In the genomic region with DNA sequence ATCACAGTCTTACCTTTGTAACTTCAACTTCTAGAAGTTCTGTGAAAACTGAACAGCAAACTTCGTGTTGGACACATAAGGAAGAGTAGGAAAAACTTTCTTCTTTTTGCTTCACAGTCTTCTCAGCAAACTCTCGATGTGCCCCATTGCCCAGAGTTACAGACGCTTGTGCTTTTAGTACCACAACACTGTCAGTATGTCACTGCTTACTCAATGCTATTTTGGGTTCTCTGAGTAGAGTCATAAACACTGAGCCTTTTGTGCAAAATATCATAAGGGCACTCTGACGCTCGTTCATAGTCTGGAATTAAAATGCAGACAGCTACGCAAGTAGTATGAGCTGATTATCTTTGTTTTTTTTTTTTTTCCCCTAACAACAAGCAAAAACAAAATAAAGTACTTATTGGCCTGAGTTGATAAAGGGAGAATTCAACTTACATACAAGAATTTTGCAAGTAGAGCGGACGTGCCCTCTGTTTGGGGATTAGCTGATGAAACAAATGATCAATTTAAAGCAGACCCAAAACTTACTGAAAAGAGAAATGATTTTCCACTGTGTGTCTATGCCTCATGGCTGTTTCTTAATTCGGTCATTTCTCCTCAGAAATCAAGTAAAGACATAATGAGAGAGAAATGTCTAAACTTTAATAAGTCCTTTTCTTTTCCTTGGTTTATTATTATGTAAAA, we compare ENCODE assay signal across 21 cellular contexts. TPM values are rescaled to one million over a fixed set of nuclear protein-coding genes. Genes with fewer than 3 reads are reported as not detected.
A peak's percentile ranks its signal among the peaks of the same experiment; 100 is the strongest.
DNase-seq lines count a peak whose midpoint lies in the region; ATAC-seq and TF ChIP-seq lines count a peak whose summit lies in the region.
"Had no signal": no experiment of that assay in that cellular context is flagged by ENCODE, and none has a peak within 500 bp of the region (broad histone marks: within the 10 kb centered on the region; RNA-seq: fewer than 3 reads in every experiment).

A gene with protein sequence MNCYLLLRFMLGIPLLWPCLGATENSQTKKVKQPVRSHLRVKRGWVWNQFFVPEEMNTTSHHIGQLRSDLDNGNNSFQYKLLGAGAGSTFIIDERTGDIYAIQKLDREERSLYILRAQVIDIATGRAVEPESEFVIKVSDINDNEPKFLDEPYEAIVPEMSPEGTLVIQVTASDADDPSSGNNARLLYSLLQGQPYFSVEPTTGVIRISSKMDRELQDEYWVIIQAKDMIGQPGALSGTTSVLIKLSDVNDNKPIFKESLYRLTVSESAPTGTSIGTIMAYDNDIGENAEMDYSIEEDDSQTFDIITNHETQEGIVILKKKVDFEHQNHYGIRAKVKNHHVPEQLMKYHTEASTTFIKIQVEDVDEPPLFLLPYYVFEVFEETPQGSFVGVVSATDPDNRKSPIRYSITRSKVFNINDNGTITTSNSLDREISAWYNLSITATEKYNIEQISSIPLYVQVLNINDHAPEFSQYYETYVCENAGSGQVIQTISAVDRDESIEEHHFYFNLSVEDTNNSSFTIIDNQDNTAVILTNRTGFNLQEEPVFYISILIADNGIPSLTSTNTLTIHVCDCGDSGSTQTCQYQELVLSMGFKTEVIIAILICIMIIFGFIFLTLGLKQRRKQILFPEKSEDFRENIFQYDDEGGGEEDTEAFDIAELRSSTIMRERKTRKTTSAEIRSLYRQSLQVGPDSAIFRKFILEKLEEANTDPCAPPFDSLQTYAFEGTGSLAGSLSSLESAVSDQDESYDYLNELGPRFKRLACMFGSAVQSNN (minus strand): TSS at position 150 of the 687 bp plus-strand sequence. CDS start 31,886 bp downstream, outside the sequence.

- 0 out of 2 replicates have a peak within 1 kb of the TSS, but pooled peaks have one; percentile 8 for H3K27ac Mint-ChIP-seq in GM23338
- H3K27ac Mint-ChIP-seq in activated naive CD4-positive, alpha-beta T cell treated with anti-CD3 and anti-CD28 coated beads, Interleukin-2, amount 10 ng/mL, durations not matched to agents 7 days and 5 days = no peak within 1 kb of the TSS
- H3K27ac Mint-ChIP-seq: T-helper 17 cell, WTC11 had no signal

- H3K4me1 ChIP-seq in GM23338 (ENCODE audit: insufficient read depth) (no peaks in the 10 kb centered on the region), OCI-LY7 (ENCODE audit: insufficient read depth, low read length, poor library complexity, severe bottlenecking) (no peaks in the 10 kb centered on the region), left lung (no peaks in the 10 kb centered on the region)
- H3K4me1 ChIP-seq: ascending aorta, uterus had no signal

- no peaks in the 10 kb centered on the region for H3K4me1 Mint-ChIP-seq in GM23338
- H3K4me1 Mint-ChIP-seq in activated naive CD4-positive, alpha-beta T cell treated with anti-CD3 and anti-CD28 coated beads, Interleukin-2, amount 10 ng/mL, durations not matched to agents 7 days and 5 days = no peaks in the 10 kb centered on the region
- H3K4me1 Mint-ChIP-seq: T-helper 17 cell, WTC11 had no signal

- intact Hi-C loops in left cardiac atrium (cut with DNase I) = no loop called here
- intact Hi-C loops in OCI-LY7 (cut with micrococcal nuclease; ENCODE audit: unreplicated experiment) = no loop called here
- intact Hi-C loops in left lung (cut with DNase I) = no loop called here

- no peaks in the 10 kb centered on the region for H3K9me3 ChIP-seq in OCI-LY7 (ENCODE audit: low read length)
- no peaks in the 10 kb centered on the region for H3K9me3 ChIP-seq in left lung
- H3K9me3 ChIP-seq: ascending aorta, MG63, uterus had no signal

- H4K20me1 ChIP-seq in GM23338 (replicated peaks; ENCODE audit: insufficient read depth) = no peaks in the 10 kb centered on the region
- no peaks in the 10 kb centered on the region for H4K20me1 ChIP-seq in OCI-LY7 (ENCODE audit: insufficient read depth, low read length)

- H3F3A ChIP-seq in GM23338 (replicated peaks; ENCODE audit: low read depth) = no peaks in the 10 kb centered on the region

- BruUV-seq in OCI-LY7 (replicated peaks; lab: Mats Ljungman, UMichigan) = no TSS peak

- ATAC-seq in GM23338 = no peak
- ATAC-seq in left cardiac atrium = peak; percentile 91 to 97
- ATAC-seq in left lung = no peak
- ATAC-seq: GM12878; stimulated activated naive CD8-positive, alpha-beta T cell treated with anti-CD3 and anti-CD28 coated beads, Interleukin-15, Interleukin-2, amounts not matched to agents 100 U/mL and 50 U/mL, for 24 hours; T-helper 17 cell; WTC11 had no signal

- no peaks in the 10 kb centered on the region for H3K27me3 ChIP-seq in GM23338 (ENCODE audit: insufficient read depth)
- H3K27me3 ChIP-seq in left lung = no peaks in the 10 kb centered on the region
- H3K27me3 ChIP-seq: ascending aorta, MG63, uterus had no signal

- H3K4me3 Mint-ChIP-seq in GM23338 = no peak within 1 kb of the TSS
- no peak within 1 kb of the TSS for H3K4me3 Mint-ChIP-seq in activated naive CD4-positive, alpha-beta T cell treated with anti-CD3 and anti-CD28 coated beads, Interleukin-2, amount 10 ng/mL, durations not matched to agents 7 days and 5 days
- H3K4me3 Mint-ChIP-seq: T-helper 17 cell, WTC11 had no signal

- H3K9me3 Mint-ChIP-seq in GM23338 = no peaks in the 10 kb centered on the region
- peaks cover 2% of the 10 kb centered on the region for H3K9me3 Mint-ChIP-seq in activated naive CD4-positive, alpha-beta T cell treated with anti-CD3 and anti-CD28 coated beads, Interleukin-2, amount 10 ng/mL, durations not matched to agents 7 days and 5 days
- H3K9me3 Mint-ChIP-seq: WTC11 had no signal

- H3K4me3 ChIP-seq in GM23338 (no peak within 1 kb of the TSS), choroid plexus epithelial cell (ENCODE audit: low read depth, low read length) (no peak within 1 kb of the TSS), OCI-LY7 (ENCODE audit: low read depth, low read length, poor library complexity, severe bottlenecking) (no peak within 1 kb of the TSS), left lung (no peak within 1 kb of the TSS)
- H3K4me3 ChIP-seq: ascending aorta, GM12878, MG63, uterus had no signal

- peaks cover 2% of the 10 kb centered on the region for H3K27me3 Mint-ChIP-seq in GM23338 (ENCODE audit: insufficient read depth, low read depth, poor library complexity)
- H3K27me3 Mint-ChIP-seq in activated naive CD4-positive, alpha-beta T cell treated with anti-CD3 and anti-CD28 coated beads, Interleukin-2, amount 10 ng/mL, durations not matched to agents 7 days and 5 days = no peaks in the 10 kb centered on the region
- H3K27me3 Mint-ChIP-seq: T-helper 17 cell had no signal

- DNase-seq in GM23338 (ENCODE audit: low spot score) = no peak
- peak; percentile 3 for DNase-seq in choroid plexus epithelial cell (ENCODE audit: low read depth)
- DNase-seq in left cardiac atrium = peak; percentile 20
- peak; percentile 3 for DNase-seq in occipital lobe (lab: John Stamatoyannopoulos, UW)
- DNase-seq in SK-N-DZ (ENCODE audit: low spot score) = no peak
- no peak for DNase-seq in OCI-LY7 (ENCODE audit: low spot score)
- DNase-seq in left lung = no peak
- DNase-seq in activated naive CD4-positive, alpha-beta T cell treated with anti-CD3 and anti-CD28 coated beads, Interleukin-2, amount 10 ng/mL, durations not matched to agents 7 days and 5 days = no peak
- DNase-seq: activated gamma-delta T cell treated with Interleukin-2 at 50 U/mL for 16 hours; effector CD4-positive, alpha-beta T cell; HCEC 1CT; mesendoderm; MG63; NCI-H187 treated with DMSO at 0.1 percent for 48 hours; NCI-H69; stimulated activated naive CD8-positive, alpha-beta T cell treated with anti-CD3 and anti-CD28 coated beads, Interleukin-15, Interleukin-2, amounts not matched to agents 100 U/mL and 50 U/mL, for 24 hours; T-helper 17 cell; uterus had no signal

- POLR2A ChIA-PET in OCI-LY7 (lab: Charles Lee) = interaction anchor here (0.6 kb wide), 1 partner anchor 24 kb away, joined by 5 read pairs; no protein-coding TSS in a partner anchor

- no peaks in the 10 kb centered on the region for H3K36me3 Mint-ChIP-seq in GM23338 (ENCODE audit: low read depth)
- H3K36me3 Mint-ChIP-seq in activated naive CD4-positive, alpha-beta T cell treated with anti-CD3 and anti-CD28 coated beads, Interleukin-2, amount 10 ng/mL, durations not matched to agents 7 days and 5 days = no peaks in the 10 kb centered on the region
- H3K36me3 Mint-ChIP-seq: WTC11 had no signal

- H3K4me2 ChIP-seq in GM23338 (no peak within 1 kb of the TSS), OCI-LY7 (ENCODE audit: low read length) (no peak within 1 kb of the TSS)

- H3K79me2 ChIP-seq in GM23338 (replicated peaks; ENCODE audit: insufficient read depth) (no peaks in the 10 kb centered on the region), OCI-LY7 (ENCODE audit: insufficient read depth, low read depth, low read length) (no peaks in the 10 kb centered on the region)

- H3K9me2 ChIP-seq in GM23338 (ENCODE audit: insufficient read depth) (no peaks in the 10 kb centered on the region), OCI-LY7 (ENCODE audit: insufficient read depth, low read length) (no peaks in the 10 kb centered on the region)

- TF ChIP-seq CTCF in GM23338 (conservative IDR thresholded peaks at IDR 0.05; ENCODE audit: low read depth in 2 of 2) (no peak), choroid plexus epithelial cell (conservative IDR thresholded peaks at IDR 0.05; ENCODE audit: low read depth, low read length) (no peak), OCI-LY7 (conservative IDR thresholded peaks at IDR 0.05; ENCODE audit: low read length) (no peak), left lung (IDR thresholded peaks at IDR 0.05) (no peak)

- no peaks in the 10 kb centered on the region for H3K36me3 ChIP-seq in GM23338 (ENCODE audit: insufficient read depth)
- no peaks in the 10 kb centered on the region for H3K36me3 ChIP-seq in OCI-LY7 (ENCODE audit: insufficient read depth, low read length)
- no peaks in the 10 kb centered on the region for H3K36me3 ChIP-seq in left lung
- H3K36me3 ChIP-seq: ascending aorta, MG63, uterus had no signal

- CTCF ChIA-PET in OCI-LY7 (lab: Charles Lee; ENCODE audit: unreplicated experiment) = no interaction called here
- CTCF ChIA-PET in activated naive CD4-positive, alpha-beta T cell treated with anti-CD3 and anti-CD28 coated beads, Interleukin-2, amount 10 ng/mL, durations not matched to agents 7 days and 5 days (lab: Charles Lee) = no interaction called here

- no peak within 1 kb of the TSS for H3K27ac ChIP-seq in GM23338 (ENCODE audit: low read depth)
- H3K27ac ChIP-seq in OCI-LY7 (ENCODE audit: low read depth, low read length, poor library complexity, severe bottlenecking) = no peak within 1 kb of the TSS
- H3K27ac ChIP-seq in left lung = no peak within 1 kb of the TSS
- H3K27ac ChIP-seq: ascending aorta, uterus had no signal

- H2AFZ ChIP-seq in GM23338 = peak within 1 kb of the TSS; percentile 15; the same call in 1 of the 2 replicates
- H2AFZ ChIP-seq in OCI-LY7 (ENCODE audit: low read length) = no peak within 1 kb of the TSS

TF ChIP-seq in GM23338, 12 proteins besides CTCF, POLR2A, EP300 and RAD21 (continues in another document):
- TF ChIP-seq STAT1 (IDR thresholded peaks at IDR 0.05; ENCODE audit: unreplicated experiment) = no peak

RNA-seq across cellular contexts. Expression of the gene that starts here (rescaled TPM):
- 0.03 TPM in 1 of 2 replicates, not detected in the other for total RNA-seq in GM23338 (2014; rRNA removed; shearing (Covaris generic))
- polyA plus RNA-seq in GM23338 (2016; fragmentation: Nextera tagmentation; extraction: Ambion mirVana) = 0.03 and 0.14 TPM in 2 replicates
- total RNA-seq in left cardiac atrium (10 to 100 TPM; 33.0 to 68.7 TPM), occipital lobe (under 0.01 TPM), OCI-LY7 (2022) (not detected in 2 replicates), left lung (under 1 TPM; 0.79 to 0.85 TPM)
- not detected in 2 replicates for polyA plus RNA-seq in SK-N-DZ (2014; cell fraction: cytosol; rRNA removed)
- not detected in 2 replicates for polyA plus RNA-seq in SK-N-DZ (2014; cell fraction: nucleus; rRNA removed)
- total RNA-seq in OCI-LY7 (2014; rRNA removed; shearing (Covaris generic)) = not detected in 2 replicates
- total RNA-seq: GM12878, T-helper 17 cell, WTC11 had no signal

Comparison
In these comparisons a context has a peak if more than half of its experiments do, and no peak if none do; other contexts are left out.
1. RNA of the gene that starts here (total RNA-seq): 33.0 to 68.7 TPM in left cardiac atrium; 0.79 to 0.85 TPM in left lung, 0.03 TPM in GM23338, under 0.01 TPM in occipital lobe (single experiment) and not detected in OCI-LY7; every median in the first group is over 10 times any median in the second.
2. Peak in DNase-seq in occipital lobe; RNA of the gene not detected or under 1 TPM.
3. ATAC-seq: peak in left cardiac atrium (2 of 2); none in GM23338 (single experiment) and left lung (single experiment).
4. DNase-seq: peak in choroid plexus epithelial cell (single experiment) and left cardiac atrium (single experiment); none in GM23338 (single experiment), SK-N-DZ (single experiment), OCI-LY7 (single experiment), left lung (0 of 2) and activated naive CD4-positive, alpha-beta T cell treated with anti-CD3 and anti-CD28 coated beads, Interleukin-2, amount 10 ng/mL, durations not matched to agents 7 days and 5 days (single experiment).